12 cellular contexts compared by ENCODE assay signal in genomic region chr9:129990269-129991005, GRCh38. TPM values are rescaled to one million over a fixed set of nuclear protein-coding genes. Genes with fewer than 3 reads are reported as not detected.
A peak's percentile ranks its signal among the peaks of the same experiment; 100 is the strongest.
DNase-seq lines count a peak whose midpoint lies in the region; ATAC-seq and TF ChIP-seq lines count a peak whose summit lies in the region.
"Had no signal": no experiment of that assay in that cellular context is flagged by ENCODE, and none has a peak within 500 bp of the region (broad histone marks: within the 10 kb centered on the region; RNA-seq: fewer than 3 reads in every experiment).

No MANE protein-coding gene starts in this region.

- ATAC-seq in HG02759 (IDR thresholded peaks at IDR 0.05; ENCODE audit: unreplicated experiment), result no peak

- H3K36me3 ChIP-seq in SJSA1 (0 out of 2 replicates have a peak, but pooled peaks cover 3% of the 10 kb centered on the region), colonic mucosa (no peaks in the 10 kb centered on the region)

- H3K9ac ChIP-seq in colonic mucosa (ENCODE audit: low read depth in 2 of 2, low read length in 2 of 2), result no peak overlapping the region

- H3K4me1 ChIP-seq in SJSA1 (replicated peaks) (peaks cover 62% of the 10 kb centered on the region), colonic mucosa (no peaks in the 10 kb centered on the region)

- H3K36me3 Mint-ChIP-seq in stimulated activated naive CD8-positive, alpha-beta T cell treated with anti-CD3 and anti-CD28 coated beads, Interleukin-15, Interleukin-2, amounts not matched to agents 100 ng/mL and 50 ng/mL, for 24 hours (ENCODE audit: low read depth), result peaks cover 69% of the 10 kb centered on the region

- H3K27me3 ChIP-seq in SJSA1 (replicated peaks) (no peaks in the 10 kb centered on the region), colonic mucosa (no peaks in the 10 kb centered on the region)
- H3K27me3 ChIP-seq: heart right ventricle had no signal

- H3K4me3 ChIP-seq in SJSA1 (no peak overlapping the region), colonic mucosa (no peak overlapping the region)
- H3K4me3 ChIP-seq: heart right ventricle had no signal

- H3K9me3 Mint-ChIP-seq in stimulated activated naive CD8-positive, alpha-beta T cell treated with anti-CD3 and anti-CD28 coated beads, Interleukin-15, Interleukin-2, amounts not matched to agents 100 ng/mL and 50 ng/mL, for 24 hours, result no peaks in the 10 kb centered on the region

- peak overlapping the region; percentile 70 for H3K4me3 Mint-ChIP-seq in stimulated activated naive CD8-positive, alpha-beta T cell treated with anti-CD3 and anti-CD28 coated beads, Interleukin-15, Interleukin-2, amounts not matched to agents 100 ng/mL and 50 ng/mL, for 24 hours

- no peaks in the 10 kb centered on the region for H3K9me3 ChIP-seq in SJSA1 (replicated peaks)
- H3K9me3 ChIP-seq in colonic mucosa, result no peaks in the 10 kb centered on the region
- H3K9me3 ChIP-seq: heart right ventricle had no signal

- peak; percentile 41 for DNase-seq in SIG-M5 treated with dmso at 0.1 percent for 504 hours (lab: John Stamatoyannopoulos, UW; ENCODE audit: unreplicated experiment)
- no peak for DNase-seq in SIG-M5 (lab: John Stamatoyannopoulos, UW)
- peak in 1 of 2 experiments; percentile 41 for DNase-seq in SJSA1 (ENCODE audit: low read depth in 1 of 2, low spot score in 2 of 2)
- DNase-seq in colonic mucosa, result no peak
- no peak for DNase-seq in HuH-7.5 (ENCODE audit: low spot score)
- no peak for DNase-seq in NCI-H1694 treated with DMSO at 0.1 percent for 48 hours (lab: John Stamatoyannopoulos, UW)
- DNase-seq: activated gamma-delta T cell, heart right ventricle, NCI-H2171 had no signal

- intact Hi-C loops in colonic mucosa (cut with DNase I), result no loop called here

- H3K27ac ChIP-seq in SJSA1 (peak overlapping the region; percentile 86), colonic mucosa (peak overlapping the region; percentile 41)
- H3K27ac ChIP-seq: 22Rv1 had no signal

- H3K4me1 Mint-ChIP-seq in stimulated activated naive CD8-positive, alpha-beta T cell treated with anti-CD3 and anti-CD28 coated beads, Interleukin-15, Interleukin-2, amounts not matched to agents 100 ng/mL and 50 ng/mL, for 24 hours (ENCODE audit: low read depth), result peaks cover 92% of the 10 kb centered on the region

- H3K27me3 Mint-ChIP-seq in stimulated activated naive CD8-positive, alpha-beta T cell treated with anti-CD3 and anti-CD28 coated beads, Interleukin-15, Interleukin-2, amounts not matched to agents 100 ng/mL and 50 ng/mL, for 24 hours, result no peaks in the 10 kb centered on the region

- TF ChIP-seq CTCF in colonic mucosa (IDR thresholded peaks at IDR 0.05), result no peak

- H3K27ac Mint-ChIP-seq in stimulated activated naive CD8-positive, alpha-beta T cell treated with anti-CD3 and anti-CD28 coated beads, Interleukin-15, Interleukin-2, amounts not matched to agents 100 ng/mL and 50 ng/mL, for 24 hours, result peak overlapping the region; percentile 98

RNA-seq across cellular contexts. Expression of gene FNBP1, which starts 52.6 kb away (rescaled TPM):
- 24.3 and 27.4 TPM in 2 replicates for total RNA-seq in SJSA1 (2014; rRNA removed; shearing (Covaris generic))
- total RNA-seq in colonic mucosa, result 10 to 100 TPM; 24.7 to 55.5 TPM
